In genomic region chr1:229409616-229410369, GRCh38 we compare ENCODE assay signal across 14 cellular contexts. TPM values are rescaled to one million over a fixed set of nuclear protein-coding genes. Genes with fewer than 3 reads are reported as not detected.
DNase-seq lines count a peak whose midpoint lies in the region; ATAC-seq lines count a peak whose summit lies in the region.
"Had no signal": no experiment of that assay in that cellular context is flagged by ENCODE, and none has a peak within 500 bp of the region (broad histone marks: within the 10 kb centered on the region; RNA-seq: fewer than 3 reads in every experiment).

No MANE protein-coding gene starts in this region.

- H3K56ac ChIP-seq in mesendoderm (ENCODE audit: low read length), result no peak overlapping the region

- H3K79me2 ChIP-seq in mesendoderm (ENCODE audit: control insufficient read depth, insufficient read depth, low read length), result no peaks in the 10 kb centered on the region

- no peaks in the 10 kb centered on the region for H3K9me3 ChIP-seq in skeletal muscle tissue (ENCODE audit: control insufficient read depth in 3 of 3, low read length in 3 of 3)
- H3K9me3 ChIP-seq: esophagus squamous epithelium had no signal

- H3K18ac ChIP-seq in mesendoderm (ENCODE audit: low read length), result no peak overlapping the region

- no peaks in the 10 kb centered on the region for H3K9me3 Mint-ChIP-seq in activated CD4-positive, alpha-beta T cell treated with anti-CD3 and anti-CD28 coated beads, Interleukin-2, amount 10 ng/mL, durations not matched to agents 24 days and 14 days
- H3K9me3 Mint-ChIP-seq: activated naive CD4-positive, alpha-beta T cell treated with anti-CD3 and anti-CD28 coated beads for 36 hours had no signal

- no CpG with 5 or more reads among the region's 18 CpGs for WGBS in mesendoderm (ENCODE audit: extremely low coverage, insufficient coverage, low lambda C conversion rate)

- no peak for ATAC-seq in HG03196 (IDR thresholded peaks at IDR 0.05; ENCODE audit: unreplicated experiment)
- ATAC-seq: stimulated activated naive CD8-positive, alpha-beta T cell treated with anti-CD3 and anti-CD28 coated beads, Interleukin-15, Interleukin-2, amounts not matched to agents 100 U/mL and 50 U/mL, for 24 hours had no signal

- intact Hi-C loops in activated CD4-positive, alpha-beta T cell treated with anti-CD3 and anti-CD28 coated beads, Interleukin-2, amount 10 ng/mL, durations not matched to agents 24 days and 14 days (cut with micrococcal nuclease), result no loop called here

- peak overlapping the region; percentile 99 for H3K27ac ChIP-seq in skeletal muscle tissue (ENCODE audit: low read depth, low read length)
- no peak overlapping the region for H3K27ac ChIP-seq in mesendoderm (ENCODE audit: low read depth, low read length)
- H3K27ac ChIP-seq: esophagus squamous epithelium had no signal

- H4K8ac ChIP-seq in mesendoderm (ENCODE audit: low read depth, low read length), result no peak overlapping the region

- H3K4me3 Mint-ChIP-seq in activated CD4-positive, alpha-beta T cell treated with anti-CD3 and anti-CD28 coated beads, Interleukin-2, amount 10 ng/mL, durations not matched to agents 24 days and 14 days, result peak overlapping the region; percentile 55
- H3K4me3 Mint-ChIP-seq: activated naive CD4-positive, alpha-beta T cell treated with anti-CD3 and anti-CD28 coated beads for 36 hours had no signal

- no peak overlapping the region for H2BK15ac ChIP-seq in mesendoderm (replicated peaks; ENCODE audit: low read depth)

- no peak overlapping the region for H3K4me2 ChIP-seq in mesendoderm (ENCODE audit: low read length)

- H4K5ac ChIP-seq in mesendoderm (ENCODE audit: low read length), result no peak overlapping the region

- no peak overlapping the region for H3K23ac ChIP-seq in mesendoderm (ENCODE audit: low read length)

- H3K9ac ChIP-seq in skeletal muscle tissue (ENCODE audit: low read depth in 1 of 3, low read length in 3 of 3), result peak overlapping the region; percentile 82 to 99 (median 94)
- no peak overlapping the region for H3K9ac ChIP-seq in mesendoderm (ENCODE audit: low read length)

- H3K27ac Mint-ChIP-seq in activated CD4-positive, alpha-beta T cell treated with anti-CD3 and anti-CD28 coated beads, Interleukin-2, amount 10 ng/mL, durations not matched to agents 24 days and 14 days, result no peak overlapping the region
- H3K27ac Mint-ChIP-seq: activated naive CD4-positive, alpha-beta T cell treated with anti-CD3 and anti-CD28 coated beads for 36 hours had no signal

- H2BK5ac ChIP-seq in mesendoderm (ENCODE audit: low read length), result no peak overlapping the region

- H3K4me3 ChIP-seq in skeletal muscle tissue (ENCODE audit: low read length in 3 of 3) (peak overlapping the region; percentile 70 to 84 (median 74)), mesendoderm (ENCODE audit: low read length) (no peak overlapping the region)
- H3K4me3 ChIP-seq: esophagus squamous epithelium had no signal

- peaks cover 75% of the 10 kb centered on the region for H3K27me3 Mint-ChIP-seq in activated CD4-positive, alpha-beta T cell treated with anti-CD3 and anti-CD28 coated beads, Interleukin-2, amount 10 ng/mL, durations not matched to agents 24 days and 14 days

- H2BK120ac ChIP-seq in mesendoderm (ENCODE audit: low read depth, low read length), result no peak overlapping the region

- peaks cover 15% of the 10 kb centered on the region for H3K4me1 Mint-ChIP-seq in activated CD4-positive, alpha-beta T cell treated with anti-CD3 and anti-CD28 coated beads, Interleukin-2, amount 10 ng/mL, durations not matched to agents 24 days and 14 days

- H3K79me1 ChIP-seq in mesendoderm (ENCODE audit: low read length), result no peaks in the 10 kb centered on the region

- no peak overlapping the region for H3K4ac ChIP-seq in mesendoderm (ENCODE audit: low read depth, low read length)

- H3K36me3 Mint-ChIP-seq in activated CD4-positive, alpha-beta T cell treated with anti-CD3 and anti-CD28 coated beads, Interleukin-2, amount 10 ng/mL, durations not matched to agents 24 days and 14 days (ENCODE audit: low read depth), result no peaks in the 10 kb centered on the region

- H3K27me3 ChIP-seq in skeletal muscle tissue (ENCODE audit: control insufficient read depth in 3 of 3, insufficient read depth in 3 of 3, low read length in 3 of 3), result peaks cover 8 to 26% (median 11%) of the 10 kb centered on the region in 3 donors
- H3K27me3 ChIP-seq in mesendoderm (ENCODE audit: insufficient read depth, low read length, poor library complexity), result peaks cover 2% of the 10 kb centered on the region

- H3K36me3 ChIP-seq in skeletal muscle tissue (ENCODE audit: control insufficient read depth in 3 of 3, insufficient read depth in 3 of 3, low read length in 3 of 3), result no peaks in the 10 kb centered on the region
- no peaks in the 10 kb centered on the region for H3K36me3 ChIP-seq in mesendoderm (ENCODE audit: control insufficient read depth, insufficient read depth, low read length)
- H3K36me3 ChIP-seq: esophagus squamous epithelium had no signal

- DNase-seq in activated CD4-positive, alpha-beta T cell treated with anti-CD3 and anti-CD28 coated beads, Interleukin-2, amount 10 ng/mL, durations not matched to agents 24 days and 14 days, result no peak
- DNase-seq in activated CD4-positive, alpha-beta T cell treated with anti-CD3 and anti-CD28 coated beads for 4 hours, result no peak
- peak; percentile 81 for DNase-seq in NCI-H69 (lab: John Stamatoyannopoulos, UW)
- peak; percentile 51 for DNase-seq in islet precursor cell
- no peak for DNase-seq in mesendoderm
- DNase-seq in NOMO-1 treated with dmso at 0.1 percent for 144 hours (lab: John Stamatoyannopoulos, UW; ENCODE audit: unreplicated experiment), result no peak
- DNase-seq: activated naive CD4-positive, alpha-beta T cell treated with anti-CD3 and anti-CD28 coated beads for 36 hours; esophagus squamous epithelium; HCEC 1CT; stimulated activated naive CD8-positive, alpha-beta T cell treated with anti-CD3 and anti-CD28 coated beads, Interleukin-15, Interleukin-2, amounts not matched to agents 100 U/mL and 50 U/mL, for 24 hours had no signal

- H3K4me1 ChIP-seq in skeletal muscle tissue (ENCODE audit: control insufficient read depth in 3 of 3, insufficient read depth in 3 of 3, low read length in 3 of 3), result peaks cover 41 to 52% (median 51%) of the 10 kb centered on the region in 3 donors
- peaks cover 8% of the 10 kb centered on the region for H3K4me1 ChIP-seq in mesendoderm (ENCODE audit: control insufficient read depth, low read depth, low read length)

- H2AK5ac ChIP-seq in mesendoderm (ENCODE audit: low read length), result no peak overlapping the region

RNA-seq across cellular contexts. Expression of gene ACTA1, which starts 24.1 kb away (rescaled TPM):
- total RNA-seq in activated CD4-positive, alpha-beta T cell treated with anti-CD3 and anti-CD28 coated beads, Interleukin-2, amount 10 ng/mL, durations not matched to agents 24 days and 14 days, result not detected in 2 replicates
- total RNA-seq in skeletal muscle tissue, result 2,324 TPM
- polyA plus RNA-seq in mesendoderm (2013, experiment 1 of 2), result 88.0 TPM
- 101 TPM for polyA plus RNA-seq in mesendoderm (2013, experiment 2 of 2)
- total RNA-seq: activated naive CD4-positive, alpha-beta T cell treated with anti-CD3 and anti-CD28 coated beads for 36 hours; Daoy; M059J had no signal

Comparison
In these comparisons a context has a peak if more than half of its experiments do, and no peak if none do; other contexts are left out.
1. DNase-seq: peak in NCI-H69 (single experiment) and islet precursor cell (single experiment); none in activated CD4-positive, alpha-beta T cell treated with anti-CD3 and anti-CD28 coated beads, Interleukin-2, amount 10 ng/mL, durations not matched to agents 24 days and 14 days (single experiment), activated CD4-positive, alpha-beta T cell treated with anti-CD3 and anti-CD28 coated beads for 4 hours (0 of 2), mesendoderm (single experiment) and NOMO-1 treated with dmso at 0.1 percent for 144 hours (single experiment).
2. RNA of gene ACTA1, which starts 24.1 kb away (total RNA-seq): 2,324 TPM in skeletal muscle tissue (single experiment); not detected in activated CD4-positive, alpha-beta T cell treated with anti-CD3 and anti-CD28 coated beads, Interleukin-2, amount 10 ng/mL, durations not matched to agents 24 days and 14 days; every median in the first group is over 1,000 times any median in the second.